Comparison of ENCODE assay signal across 12 cellular contexts in genomic region chr10:131844546-131845084, GRCh38.
"Had no signal": no experiment of that assay in that cellular context is flagged by ENCODE, and none has a peak within 500 bp of the region (broad histone marks: within the 10 kb centered on the region; RNA-seq: fewer than 3 reads in every experiment).

No MANE protein-coding gene starts in this region.

- H3K4me1 ChIP-seq: transverse colon had no signal

- H3K27me3 Mint-ChIP-seq: activated B cell treated with CpG ODN at 0.5 μM for 24 hours; activated naive CD4-positive, alpha-beta T cell treated with anti-CD3 and anti-CD28 coated beads, Interleukin-2, amount 50 U/mL, for 24 hours had no signal

- H3K27ac ChIP-seq: transverse colon had no signal

- H3K4me1 Mint-ChIP-seq: activated B cell treated with CpG ODN at 0.5 μM for 24 hours; activated naive CD4-positive, alpha-beta T cell treated with anti-CD3 and anti-CD28 coated beads, Interleukin-2, amount 50 U/mL, for 24 hours; naive thymus-derived CD4-positive, alpha-beta T cell had no signal

- ATAC-seq: naive thymus-derived CD4-positive, alpha-beta T cell; stimulated activated naive CD8-positive, alpha-beta T cell treated with anti-CD3 and anti-CD28 coated beads, Interleukin-15, Interleukin-2, amounts not matched to agents 100 U/mL and 50 U/mL, for 24 hours had no signal

- H3K27me3 ChIP-seq: transverse colon had no signal

- DNase-seq: activated B cell treated with CpG ODN at 0.5 μM for 24 hours; activated CD4-positive, alpha-beta memory T cell treated with anti-CD3 and anti-CD28 coated beads for 36 hours; activated CD4-positive, alpha-beta T cell treated with anti-CD3 and anti-CD28 coated beads for 4 hours; activated T-cell treated with anti-CD3 and anti-CD28 coated beads, Interleukin-2, amount 50 U/mL, for 1 hour; erythroblast; foreskin melanocyte; mesenchymal stem cell; stimulated activated naive CD8-positive, alpha-beta T cell treated with anti-CD3 and anti-CD28 coated beads, Interleukin-15, Interleukin-2, amounts not matched to agents 100 U/mL and 50 U/mL, for 24 hours; T-helper 9 cell; transverse colon had no signal

- H3K9me3 ChIP-seq: transverse colon had no signal

- H3K9me3 Mint-ChIP-seq: activated B cell treated with CpG ODN at 0.5 μM for 24 hours; activated CD4-positive, alpha-beta memory T cell treated with anti-CD3 and anti-CD28 coated beads for 36 hours; activated naive CD4-positive, alpha-beta T cell treated with anti-CD3 and anti-CD28 coated beads, Interleukin-2, amount 50 U/mL, for 24 hours; naive thymus-derived CD4-positive, alpha-beta T cell had no signal

- H3K27ac Mint-ChIP-seq: activated B cell treated with CpG ODN at 0.5 μM for 24 hours; activated CD4-positive, alpha-beta memory T cell treated with anti-CD3 and anti-CD28 coated beads for 36 hours; activated naive CD4-positive, alpha-beta T cell treated with anti-CD3 and anti-CD28 coated beads, Interleukin-2, amount 50 U/mL, for 24 hours; naive thymus-derived CD4-positive, alpha-beta T cell had no signal

- H3K4me3 Mint-ChIP-seq: activated B cell treated with CpG ODN at 0.5 μM for 24 hours; activated CD4-positive, alpha-beta memory T cell treated with anti-CD3 and anti-CD28 coated beads for 36 hours; activated naive CD4-positive, alpha-beta T cell treated with anti-CD3 and anti-CD28 coated beads, Interleukin-2, amount 50 U/mL, for 24 hours; naive thymus-derived CD4-positive, alpha-beta T cell had no signal

- H3K36me3 ChIP-seq: transverse colon had no signal

- H3K36me3 Mint-ChIP-seq: activated CD4-positive, alpha-beta memory T cell treated with anti-CD3 and anti-CD28 coated beads for 36 hours; activated naive CD4-positive, alpha-beta T cell treated with anti-CD3 and anti-CD28 coated beads, Interleukin-2, amount 50 U/mL, for 24 hours; naive thymus-derived CD4-positive, alpha-beta T cell had no signal

- H3K4me3 ChIP-seq: transverse colon had no signal
